ENCODE assay signal across 15 cellular contexts in the genomic region with DNA sequence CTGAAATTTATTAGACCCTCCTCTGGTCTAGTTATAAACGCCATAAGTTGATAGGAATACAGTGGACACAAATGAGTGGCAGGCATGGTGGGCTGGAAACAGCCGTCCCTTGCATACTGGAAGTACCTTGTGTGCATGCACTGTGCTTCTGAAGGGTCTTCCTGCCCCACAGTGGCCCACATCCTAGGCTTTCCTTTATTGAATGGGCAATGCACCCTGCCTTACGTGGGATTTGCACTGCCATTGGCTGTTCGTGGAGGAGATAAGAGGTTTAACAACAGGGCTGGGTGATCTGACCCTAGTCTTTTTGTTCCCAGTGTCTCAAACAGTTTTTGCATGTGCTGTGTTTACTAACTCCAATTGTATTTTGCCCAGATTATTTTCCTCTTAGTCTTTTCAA.
"Had no signal": no experiment of that assay in that cellular context is flagged by ENCODE, and none has a peak within 500 bp of the region (broad histone marks: within the 10 kb centered on the region; RNA-seq: fewer than 3 reads in every experiment).

No MANE protein-coding gene starts in this region.

- H3K9me3 ChIP-seq: body of pancreas, thyroid gland, uterus had no signal

- ATAC-seq: activated CD8-positive, alpha-beta T cell treated with anti-CD3 and anti-CD28 coated beads for 36 hours; body of pancreas; esophagus mucosa had no signal

- H2AFZ ChIP-seq: parathyroid adenoma had no signal

- H3K9ac ChIP-seq: parathyroid adenoma had no signal

- FAIRE-seq: endothelial cell of umbilical vein had no signal

- H3K4me1 ChIP-seq: body of pancreas, uterus had no signal

- H3K27me3 ChIP-seq: body of pancreas, thyroid gland, uterus had no signal

- H3K36me3 ChIP-seq: thyroid gland, uterus had no signal

- H3K79me2 ChIP-seq: parathyroid adenoma had no signal

- H3K27ac ChIP-seq: body of pancreas, parathyroid adenoma, thyroid gland, uterus had no signal

- H3K4me3 ChIP-seq: body of pancreas, thyroid gland, uterus had no signal

- DNase-seq: activated CD4-positive, alpha-beta T cell treated with anti-CD3 and anti-CD28 coated beads, Interleukin-2, amount 10 ng/mL, durations not matched to agents 7 days and 5 days; activated CD4-positive, CD25-positive, alpha-beta regulatory T cell treated with anti-CD3 and anti-CD28 coated beads, Interleukin-2, amount 50 U/mL, for 72 hours; activated CD8-positive, alpha-beta T cell treated with anti-CD3 and anti-CD28 coated beads for 36 hours; activated gamma-delta T cell treated with Interleukin-2 at 50 U/mL for 16 hours; effector CD8-positive, alpha-beta T cell; foreskin melanocyte; hippocampal formation; midbrain; stimulated activated CD4-positive, alpha-beta T cell treated with anti-CD3 and anti-CD28 coated beads, Interleukin-1b, Interleukin-23, amount 100 ng/mL, for 48 hours; thyroid gland; uterus had no signal
